ENCODE assay signal across 21 cellular contexts in genomic region chr1:164723296-164723731, GRCh38.
DNase-seq lines count a peak whose midpoint lies in the region; ATAC-seq and TF ChIP-seq lines count a peak whose summit lies in the region.
"Had no signal": no experiment of that assay in that cellular context is flagged by ENCODE, and none has a peak within 500 bp of the region (broad histone marks: within the 10 kb centered on the region; RNA-seq: fewer than 3 reads in every experiment).

No MANE protein-coding gene starts in this region.

- peak overlapping the region; percentile 35; the same call in 1 of the 2 replicates for H2AK5ac ChIP-seq in IMR-90 (ENCODE audit: low read depth, low read length)

- peak overlapping the region; percentile 30; the same call in 1 of the 2 replicates for H2BK20ac ChIP-seq in IMR-90 (ENCODE audit: low read depth, low read length)

- H2AK9ac ChIP-seq in IMR-90 (replicated peaks; ENCODE audit: low read depth, low read length, poor library complexity), result no peak overlapping the region

- H3K23ac ChIP-seq in IMR-90 (ENCODE audit: low read depth, low read length), result no peak overlapping the region

- peak overlapping the region; percentile 33 for H3K4ac ChIP-seq in IMR-90 (ENCODE audit: low read depth, low read length)

- no peak for TF ChIP-seq EP300 in esophagus muscularis mucosa (IDR thresholded peaks at IDR 0.05)

- H2BK120ac ChIP-seq in IMR-90 (ENCODE audit: low read depth, low read length), result peak overlapping the region; percentile 54

- peaks cover 16% of the 10 kb centered on the region for H3K9me1 ChIP-seq in IMR-90 (ENCODE audit: insufficient read depth, low read length)

- CTCF ChIA-PET in IMR-90 (lab: Yijun Ruan, JAX), result no interaction called here
- CTCF ChIA-PET in activated naive CD4-positive, alpha-beta T cell treated with anti-CD3 and anti-CD28 coated beads, Interleukin-2, amount 10 ng/mL, durations not matched to agents 7 days and 5 days (lab: Charles Lee), result no interaction called here

- no peak for TF ChIP-seq CTCF in IMR-90 (conservative IDR thresholded peaks at IDR 0.05; ENCODE audit: low read depth, low read length)
- TF ChIP-seq CTCF in esophagus muscularis mucosa (IDR thresholded peaks at IDR 0.05), result peak in 1 of 3 experiments; percentile 7
- TF ChIP-seq CTCF in osteoblast (IDR thresholded peaks at IDR 0.05; ENCODE audit: extremely low read depth, low read depth, low read length), result no peak

- intact Hi-C loops in IMR-90 (cut with micrococcal nuclease), result no loop called here
- intact Hi-C loops in esophagus muscularis mucosa (cut with DNase I), result no loop called here

- H4K91ac ChIP-seq in IMR-90 (ENCODE audit: insufficient read depth, low read depth, low read length), result peak overlapping the region; percentile 63; the same call in 1 of the 2 replicates

- peaks cover 5% of the 10 kb centered on the region for H3K4me1 Mint-ChIP-seq in activated naive CD4-positive, alpha-beta T cell treated with anti-CD3 and anti-CD28 coated beads, Interleukin-2, amount 10 ng/mL, durations not matched to agents 7 days and 5 days
- H3K4me1 Mint-ChIP-seq: CD4-positive, CD25-positive, alpha-beta regulatory T cell had no signal

- no peak overlapping the region for H3K56ac ChIP-seq in IMR-90 (ENCODE audit: extremely low read depth, insufficient read depth, low read length)

- peaks cover 5 to 10% of the 10 kb centered on the region in 2 experiments; a peak in 3 of 4 replicates for H3K79me1 ChIP-seq in IMR-90 (ENCODE audit: low read depth in 1 of 2, low read length in 2 of 2)

- no peak overlapping the region for H3K4me3 Mint-ChIP-seq in activated naive CD4-positive, alpha-beta T cell treated with anti-CD3 and anti-CD28 coated beads, Interleukin-2, amount 10 ng/mL, durations not matched to agents 7 days and 5 days
- H3K4me3 Mint-ChIP-seq: activated CD8-positive, alpha-beta memory T cell treated with anti-CD3 and anti-CD28 coated beads, Interleukin-2, amount 10 ng/mL, durations not matched to agents 7 days and 5 days; activated naive CD8-positive, alpha-beta T cell treated with anti-CD3 and anti-CD28 coated beads for 36 hours; CD4-positive, CD25-positive, alpha-beta regulatory T cell; T-cell had no signal

- no peak overlapping the region; the same call in 1 of the 2 replicates for H4K5ac ChIP-seq in IMR-90 (ENCODE audit: low read depth, low read length)

- H4K8ac ChIP-seq in IMR-90 (ENCODE audit: low read depth in 2 of 2, low read length in 2 of 2), result no peak overlapping the region; a peak in 1 of 4 replicates

- H3K27ac ChIP-seq in IMR-90 (ENCODE audit: insufficient read depth, low read length), result no peak overlapping the region
- peak overlapping the region; percentile 5 to 72 (median 32) for H3K27ac ChIP-seq in esophagus muscularis mucosa (replicated peaks in 1 of 4)
- H3K27ac ChIP-seq in osteoblast (ENCODE audit: low read depth, low read length), result no peak overlapping the region
- H3K27ac ChIP-seq: brain microvascular endothelial cell, colonic mucosa, neutrophil had no signal

- no TSS peak for BruUV-seq in IMR-90 (replicated peaks; lab: Mats Ljungman, UMichigan)

- H3K27me3 Mint-ChIP-seq in activated naive CD4-positive, alpha-beta T cell treated with anti-CD3 and anti-CD28 coated beads, Interleukin-2, amount 10 ng/mL, durations not matched to agents 7 days and 5 days, result peaks cover 3% of the 10 kb centered on the region
- H3K27me3 Mint-ChIP-seq: activated CD8-positive, alpha-beta memory T cell treated with anti-CD3 and anti-CD28 coated beads, Interleukin-2, amount 10 ng/mL, durations not matched to agents 7 days and 5 days; CD4-positive, CD25-positive, alpha-beta regulatory T cell had no signal

- H3K4me1 ChIP-seq in IMR-90 (ENCODE audit: control insufficient read depth, insufficient read depth, low read length) (peaks cover 30% of the 10 kb centered on the region), esophagus muscularis mucosa (peaks cover 44 to 85% (median 84%) of the 10 kb centered on the region in 4 donors), osteoblast (ENCODE audit: insufficient read depth, low read length) (peaks cover 12% of the 10 kb centered on the region)
- H3K4me1 ChIP-seq: colonic mucosa had no signal

- no peak for TF ChIP-seq POLR2A in IMR-90 (IDR thresholded peaks at IDR 0.05; ENCODE audit: low read depth, low read length)
- TF ChIP-seq POLR2A in esophagus muscularis mucosa (IDR thresholded peaks at IDR 0.05; ENCODE audit: low read depth), result no peak

- ATAC-seq in IMR-90 (ENCODE audit: low read depth), result no peak
- ATAC-seq in GM18867 (IDR thresholded peaks at IDR 0.05; ENCODE audit: unreplicated experiment), result no peak
- ATAC-seq: activated CD8-positive, alpha-beta memory T cell treated with anti-CD3 and anti-CD28 coated beads, Interleukin-2, amount 10 ng/mL, durations not matched to agents 7 days and 5 days; T-cell had no signal

- no peaks in the 10 kb centered on the region for H3K9me3 Mint-ChIP-seq in activated naive CD4-positive, alpha-beta T cell treated with anti-CD3 and anti-CD28 coated beads, Interleukin-2, amount 10 ng/mL, durations not matched to agents 7 days and 5 days
- H3K9me3 Mint-ChIP-seq: activated naive CD8-positive, alpha-beta T cell treated with anti-CD3 and anti-CD28 coated beads for 36 hours had no signal

- H3K9ac ChIP-seq in IMR-90 (ENCODE audit: low read depth, low read length), result no peak overlapping the region

- H4K20me1 ChIP-seq in IMR-90 (ENCODE audit: insufficient read depth, low read length) (no peaks in the 10 kb centered on the region), osteoblast (ENCODE audit: insufficient read depth, low read length) (no peaks in the 10 kb centered on the region)

- H3K79me2 ChIP-seq in osteoblast (ENCODE audit: insufficient read depth, low read length), result no peaks in the 10 kb centered on the region

- dilution Hi-C loops in IMR-90 (cut with HindIII; ENCODE audit: low sequenced_read_pairs, unreplicated experiment), result no loop called here

- no peak overlapping the region for H3K27ac Mint-ChIP-seq in activated naive CD4-positive, alpha-beta T cell treated with anti-CD3 and anti-CD28 coated beads, Interleukin-2, amount 10 ng/mL, durations not matched to agents 7 days and 5 days
- H3K27ac Mint-ChIP-seq: activated CD8-positive, alpha-beta memory T cell treated with anti-CD3 and anti-CD28 coated beads, Interleukin-2, amount 10 ng/mL, durations not matched to agents 7 days and 5 days; activated naive CD8-positive, alpha-beta T cell treated with anti-CD3 and anti-CD28 coated beads for 36 hours; CD4-positive, CD25-positive, alpha-beta regulatory T cell; T-cell had no signal

- in situ Hi-C loops in IMR-90 (cut with MboI; ENCODE audit: low sequenced_read_pairs), result no loop called here

- H3K4me2 ChIP-seq in IMR-90 (ENCODE audit: low read depth, low read length) (no peak overlapping the region), osteoblast (ENCODE audit: insufficient read depth, low read length) (no peak overlapping the region)

- no peak overlapping the region for H3K18ac ChIP-seq in IMR-90 (ENCODE audit: low read depth, low read length)

- no CpG with 5 or more reads among the region's 8 CpGs for WGBS in IMR-90 (ENCODE audit: extremely low coverage in 2 of 2, insufficient read length in 1 of 2), 2 experiments
- 58% methylated on average over 8 of the region's 8 CpGs for WGBS in esophagus muscularis mucosa

- TF ChIP-seq RAD21 in IMR-90 (IDR thresholded peaks at IDR 0.05; ENCODE audit: low read length), result no peak

- H2BK15ac ChIP-seq in IMR-90 (ENCODE audit: low read depth, low read length), result peak overlapping the region; percentile 42; the same call in 2 of the 3 replicates

- no peak overlapping the region for H2BK5ac ChIP-seq in IMR-90 (ENCODE audit: low read depth, low read length, poor library complexity, severe bottlenecking)

- H3K4me3 ChIP-seq in IMR-90 (ENCODE audit: insufficient read depth, low read depth, low read length), result no peak overlapping the region
- H3K4me3 ChIP-seq in esophagus muscularis mucosa, result no peak overlapping the region
- no peak overlapping the region for H3K4me3 ChIP-seq in osteoblast (ENCODE audit: insufficient read depth, low read length)
- H3K4me3 ChIP-seq: colonic mucosa had no signal

- H2AFZ ChIP-seq in IMR-90 (replicated peaks; ENCODE audit: low read length, poor library complexity) (no peak overlapping the region), osteoblast (ENCODE audit: low read length) (no peak overlapping the region)

- H3K36me3 Mint-ChIP-seq in activated naive CD4-positive, alpha-beta T cell treated with anti-CD3 and anti-CD28 coated beads, Interleukin-2, amount 10 ng/mL, durations not matched to agents 7 days and 5 days, result no peaks in the 10 kb centered on the region
- H3K36me3 Mint-ChIP-seq: activated CD8-positive, alpha-beta memory T cell treated with anti-CD3 and anti-CD28 coated beads, Interleukin-2, amount 10 ng/mL, durations not matched to agents 7 days and 5 days; activated naive CD8-positive, alpha-beta T cell treated with anti-CD3 and anti-CD28 coated beads for 36 hours; CD4-positive, CD25-positive, alpha-beta regulatory T cell; T-cell had no signal

- H3K27me3 ChIP-seq in IMR-90 (ENCODE audit: control insufficient read depth, insufficient read depth, low read length) (no peaks in the 10 kb centered on the region), esophagus muscularis mucosa (no peaks in the 10 kb centered on the region), osteoblast (ENCODE audit: insufficient read depth, low read length) (no peaks in the 10 kb centered on the region)
- H3K27me3 ChIP-seq: brain microvascular endothelial cell, colonic mucosa had no signal

- DNase-seq in Ammon's horn (ENCODE audit: low spot score), result peak; percentile 64
- no peak for DNase-seq in IMR-90
- no peak for DNase-seq in esophagus muscularis mucosa (ENCODE audit: extremely low spot score)
- peak; percentile 70 for DNase-seq in pons (ENCODE audit: low spot score)
- DNase-seq in HT-29 (ENCODE audit: low spot score), result no peak
- no peak for DNase-seq in activated naive CD4-positive, alpha-beta T cell treated with anti-CD3 and anti-CD28 coated beads, Interleukin-2, amount 10 ng/mL, durations not matched to agents 7 days and 5 days
- no peak for DNase-seq in osteoblast (ENCODE audit: insufficient read length, low spot score, missing footprints)
- DNase-seq: activated CD4-positive, alpha-beta T cell treated with anti-CD3 and anti-CD28 coated beads for 48 hours; activated CD8-positive, alpha-beta memory T cell treated with anti-CD3 and anti-CD28 coated beads, Interleukin-2, amount 10 ng/mL, durations not matched to agents 7 days and 5 days; activated naive CD8-positive, alpha-beta T cell treated with anti-CD3 and anti-CD28 coated beads for 36 hours; brain microvascular endothelial cell; CD4-positive, CD25-positive, alpha-beta regulatory T cell; colonic mucosa; NCI-H2029 treated with DMSO at 0.1 percent for 48 hours; NCI-H510A; OCI-M1; SHP77; stimulated activated CD4-positive, alpha-beta T cell treated with anti-CD3 and anti-CD28 coated beads, Interleukin-15, amount 100 ng/mL, for 24 hours; T-cell had no signal

- no peak overlapping the region for H3K14ac ChIP-seq in IMR-90 (replicated peaks; ENCODE audit: low read depth, low read length)

- H3K9me3 ChIP-seq in IMR-90 (ENCODE audit: control insufficient read depth, insufficient read depth, low read length) (no peaks in the 10 kb centered on the region), esophagus muscularis mucosa (no peaks in the 10 kb centered on the region), osteoblast (ENCODE audit: low read depth, low read length) (no peaks in the 10 kb centered on the region)
- H3K9me3 ChIP-seq: colonic mucosa, neutrophil had no signal

- POLR2A ChIA-PET in IMR-90 (lab: Charles Lee; ENCODE audit: unreplicated experiment), result no interaction called here

- no peaks in the 10 kb centered on the region for H3K36me3 ChIP-seq in IMR-90 (ENCODE audit: control insufficient read depth, insufficient read depth, low read length)
- no peaks in the 10 kb centered on the region for H3K36me3 ChIP-seq in esophagus muscularis mucosa
- no peaks in the 10 kb centered on the region for H3K36me3 ChIP-seq in osteoblast (ENCODE audit: insufficient read depth, low read length)
- H3K36me3 ChIP-seq: brain microvascular endothelial cell, colonic mucosa, neutrophil had no signal

Comparison
In these comparisons a context has a peak if more than half of its experiments do, and no peak if none do; other contexts are left out.
1. DNase-seq: peak in Ammon's horn (single experiment) and pons (single experiment); none in IMR-90 (single experiment), esophagus muscularis mucosa (single experiment), HT-29 (single experiment), activated naive CD4-positive, alpha-beta T cell treated with anti-CD3 and anti-CD28 coated beads, Interleukin-2, amount 10 ng/mL, durations not matched to agents 7 days and 5 days (single experiment) and osteoblast (single experiment).
2. H3K27ac ChIP-seq: peak in esophagus muscularis mucosa (4 of 4); none in IMR-90 (single experiment) and osteoblast (single experiment).